8 cellular contexts compared by ENCODE assay signal in genomic region chr10:119543814-119544642, GRCh38. TPM values are rescaled to one million over a fixed set of nuclear protein-coding genes. Genes with fewer than 3 reads are reported as not detected.
A peak's percentile ranks its signal among the peaks of the same experiment; 100 is the strongest.
DNase-seq lines count a peak whose midpoint lies in the region; ATAC-seq, FAIRE-seq and TF ChIP-seq lines count a peak whose summit lies in the region.

No MANE protein-coding gene starts in this region.

- 18 to 25% methylated on average over 14 to 17 of the region's 19 CpGs for WGBS in mesodermal cell (ENCODE audit: insufficient coverage in 2 of 2), 2 experiments

- DNase-seq in AG10803 (ENCODE audit: low read depth) (peak; percentile 78), breast epithelium (ENCODE audit: low spot score in 2 of 2) (no peak), GM12892 (ENCODE audit: insufficient read length) (no peak), NCI-H510A (lab: John Stamatoyannopoulos, UW) (no peak), NCI-H2171 (lab: John Stamatoyannopoulos, UW) (no peak)

- no peak for ATAC-seq in HG02610 (IDR thresholded peaks at IDR 0.05; ENCODE audit: unreplicated experiment)

- peaks cover 54% of the 10 kb centered on the region for H3K27me3 ChIP-seq in HUES6 (ENCODE audit: control insufficient read depth, insufficient read depth, low read length)
- H3K27me3 ChIP-seq in breast epithelium = no peaks in the 10 kb centered on the region

- H3K4me3 ChIP-seq in AG10803 (ENCODE audit: low read length) = peak overlapping the region; percentile 7
- peak overlapping the region; percentile 67 for H3K4me3 ChIP-seq in HUES6 (ENCODE audit: low read depth, low read length)
- H3K4me3 ChIP-seq in breast epithelium = peak overlapping the region in 2 of 3 donors; percentile 76 to 93
- peak overlapping the region; percentile 61 for H3K4me3 ChIP-seq in mesodermal cell (ENCODE audit: extremely low read depth, insufficient read depth, low read length, poor library complexity, severe bottlenecking)

- H3K4me1 ChIP-seq in HUES6 (ENCODE audit: control insufficient read depth, insufficient read depth, low read length) (peaks cover 17% of the 10 kb centered on the region), breast epithelium (no peaks in the 10 kb centered on the region), mesodermal cell (ENCODE audit: control insufficient read depth, insufficient read depth, low read length, poor library complexity, severe bottlenecking) (peaks cover 23% of the 10 kb centered on the region)

- H3K27ac ChIP-seq in HUES6 (ENCODE audit: low read depth, low read length) (no peak overlapping the region), breast epithelium (no peak overlapping the region), mesodermal cell (ENCODE audit: low read depth, low read length, severe bottlenecking) (no peak overlapping the region)

- TF ChIP-seq POLR2A in breast epithelium (IDR thresholded peaks at IDR 0.05) (no peak), GM12892 (IDR thresholded peaks at IDR 0.05; ENCODE audit: low read depth, low read length) (no peak)

- intact Hi-C loops in breast epithelium (cut with DNase I; ENCODE audit: low total_unique reads) = no loop called here

- H3K36me3 ChIP-seq in HUES6 (ENCODE audit: control insufficient read depth, insufficient read depth, low read length) (no peaks in the 10 kb centered on the region), breast epithelium (no peaks in the 10 kb centered on the region), mesodermal cell (ENCODE audit: control insufficient read depth, insufficient read depth, low read length) (no peaks in the 10 kb centered on the region)

- H3K9ac ChIP-seq in HUES6 (ENCODE audit: low read length) = no peak overlapping the region

- no peak for FAIRE-seq in GM12892 (lab: Jason Lieb, UNC)

- H3K9me3 ChIP-seq in HUES6 (ENCODE audit: control insufficient read depth, insufficient read depth, low read depth, low read length) (no peaks in the 10 kb centered on the region), breast epithelium (no peaks in the 10 kb centered on the region), mesodermal cell (ENCODE audit: control insufficient read depth, low read length) (no peaks in the 10 kb centered on the region)

- TF ChIP-seq CTCF in AG10803 (conservative IDR thresholded peaks at IDR 0.05; ENCODE audit: low read length) (no peak), breast epithelium (IDR thresholded peaks at IDR 0.05) (no peak)

RNA-seq across cellular contexts. Expression of gene RGS10, which starts 1.5 kb away (rescaled TPM):
- 10 to 100 TPM; 34.0 to 39.2 (median 36.4) TPM for total RNA-seq in breast epithelium
- polyA plus RNA-seq in mesodermal cell (2013, experiment 1 of 2) = 59.3 TPM
- 54.0 TPM for polyA plus RNA-seq in mesodermal cell (2013, experiment 2 of 2)
- polyA plus RNA-seq in GM12892 (2012; ENCODE audit: missing spikeins) = 313 TPM

RNA-seq across cellular contexts. Expression of gene TIAL1, which starts 52.7 kb away (rescaled TPM):
- 100 to 1,000 TPM in 1 of 3 donors, 10 to 100 TPM in 2; 73.3 to 110 (median 76.4) TPM for total RNA-seq in breast epithelium
- polyA plus RNA-seq in mesodermal cell (2013, experiment 1 of 2) = 135 TPM
- polyA plus RNA-seq in mesodermal cell (2013, experiment 2 of 2) = 150 TPM
- polyA plus RNA-seq in GM12892 (2012; ENCODE audit: missing spikeins) = 120 TPM

Comparison
In these comparisons a context has a peak if more than half of its experiments do, and no peak if none do; other contexts are left out.
1. H3K4me3 ChIP-seq: peak in every context shown above with its lines; median percentile 84 in breast epithelium; 67 in HUES6; 61 in mesodermal cell; 7 in AG10803.